Comparison of ENCODE assay signal across 1 cellular context in the genomic region with DNA sequence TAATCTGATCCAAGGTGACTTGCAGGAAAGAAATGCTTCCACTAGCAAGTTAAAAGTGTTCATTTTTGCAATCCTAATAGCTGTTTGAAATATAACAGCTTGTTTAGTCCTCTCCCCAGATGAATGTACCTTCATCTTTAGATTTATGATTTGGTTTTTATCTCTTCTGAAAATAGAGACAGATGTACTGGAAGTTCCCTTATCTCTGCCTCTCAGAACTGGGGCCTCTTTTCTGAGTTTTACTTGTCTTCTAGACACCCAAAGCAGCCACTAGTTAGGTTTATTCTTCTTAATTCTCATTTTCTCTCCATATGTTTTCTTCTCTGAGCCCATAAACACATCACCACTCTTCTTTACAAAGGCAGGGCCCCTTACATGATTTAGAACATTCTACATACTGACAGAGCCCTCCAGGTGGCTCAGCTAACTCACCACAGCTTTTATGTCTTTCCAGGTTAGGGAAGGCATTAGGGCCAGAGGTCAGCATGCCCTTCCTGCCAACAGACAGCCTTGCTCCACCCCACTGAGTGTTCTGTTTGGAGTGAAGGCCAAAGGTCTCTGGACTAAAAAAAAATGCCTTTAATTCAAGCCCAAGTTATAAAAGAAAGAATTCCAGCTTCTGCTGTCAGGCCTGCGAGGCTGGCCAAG.
TF ChIP-seq lines count a peak whose summit lies in the region.

No MANE protein-coding gene starts in this region.

TF ChIP-seq in HepG2, 621 proteins besides CTCF, POLR2A, EP300 and RAD21 (continued from another document):
- TF ChIP-seq, protein P1, sequence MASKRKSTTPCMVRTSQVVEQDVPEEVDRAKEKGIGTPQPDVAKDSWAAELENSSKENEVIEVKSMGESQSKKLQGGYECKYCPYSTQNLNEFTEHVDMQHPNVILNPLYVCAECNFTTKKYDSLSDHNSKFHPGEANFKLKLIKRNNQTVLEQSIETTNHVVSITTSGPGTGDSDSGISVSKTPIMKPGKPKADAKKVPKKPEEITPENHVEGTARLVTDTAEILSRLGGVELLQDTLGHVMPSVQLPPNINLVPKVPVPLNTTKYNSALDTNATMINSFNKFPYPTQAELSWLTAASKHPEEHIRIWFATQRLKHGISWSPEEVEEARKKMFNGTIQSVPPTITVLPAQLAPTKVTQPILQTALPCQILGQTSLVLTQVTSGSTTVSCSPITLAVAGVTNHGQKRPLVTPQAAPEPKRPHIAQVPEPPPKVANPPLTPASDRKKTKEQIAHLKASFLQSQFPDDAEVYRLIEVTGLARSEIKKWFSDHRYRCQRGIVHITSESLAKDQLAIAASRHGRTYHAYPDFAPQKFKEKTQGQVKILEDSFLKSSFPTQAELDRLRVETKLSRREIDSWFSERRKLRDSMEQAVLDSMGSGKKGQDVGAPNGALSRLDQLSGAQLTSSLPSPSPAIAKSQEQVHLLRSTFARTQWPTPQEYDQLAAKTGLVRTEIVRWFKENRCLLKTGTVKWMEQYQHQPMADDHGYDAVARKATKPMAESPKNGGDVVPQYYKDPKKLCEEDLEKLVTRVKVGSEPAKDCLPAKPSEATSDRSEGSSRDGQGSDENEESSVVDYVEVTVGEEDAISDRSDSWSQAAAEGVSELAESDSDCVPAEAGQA (IDR thresholded peaks at IDR 0.05; ENCODE audit: low read depth) = no peak
- TF ChIP-seq, protein P1 (CRISPR knock-in tag; IDR thresholded peaks at IDR 0.05; ENCODE audit: borderline replicate concordance) = no peak
- TF ChIP-seq ZEB1 (IDR thresholded peaks at IDR 0.05; ENCODE audit: insufficient replicate concordance, low read depth) (peak; percentile 49), TARDBP (CRISPR knock-in tag; IDR thresholded peaks at IDR 0.05) (peak; percentile 23; the same call in 1 of the 2 replicates), RXRA (CRISPR knock-in tag; IDR thresholded peaks at IDR 0.05) (peak; percentile 43; the same call in 1 of the 2 replicates), SOX5 (CRISPR knock-in tag; IDR thresholded peaks at IDR 0.05; ENCODE audit: borderline replicate concordance) (peak; percentile 63; the same call in 1 of the 2 replicates)
- TF ChIP-seq, protein P2, sequence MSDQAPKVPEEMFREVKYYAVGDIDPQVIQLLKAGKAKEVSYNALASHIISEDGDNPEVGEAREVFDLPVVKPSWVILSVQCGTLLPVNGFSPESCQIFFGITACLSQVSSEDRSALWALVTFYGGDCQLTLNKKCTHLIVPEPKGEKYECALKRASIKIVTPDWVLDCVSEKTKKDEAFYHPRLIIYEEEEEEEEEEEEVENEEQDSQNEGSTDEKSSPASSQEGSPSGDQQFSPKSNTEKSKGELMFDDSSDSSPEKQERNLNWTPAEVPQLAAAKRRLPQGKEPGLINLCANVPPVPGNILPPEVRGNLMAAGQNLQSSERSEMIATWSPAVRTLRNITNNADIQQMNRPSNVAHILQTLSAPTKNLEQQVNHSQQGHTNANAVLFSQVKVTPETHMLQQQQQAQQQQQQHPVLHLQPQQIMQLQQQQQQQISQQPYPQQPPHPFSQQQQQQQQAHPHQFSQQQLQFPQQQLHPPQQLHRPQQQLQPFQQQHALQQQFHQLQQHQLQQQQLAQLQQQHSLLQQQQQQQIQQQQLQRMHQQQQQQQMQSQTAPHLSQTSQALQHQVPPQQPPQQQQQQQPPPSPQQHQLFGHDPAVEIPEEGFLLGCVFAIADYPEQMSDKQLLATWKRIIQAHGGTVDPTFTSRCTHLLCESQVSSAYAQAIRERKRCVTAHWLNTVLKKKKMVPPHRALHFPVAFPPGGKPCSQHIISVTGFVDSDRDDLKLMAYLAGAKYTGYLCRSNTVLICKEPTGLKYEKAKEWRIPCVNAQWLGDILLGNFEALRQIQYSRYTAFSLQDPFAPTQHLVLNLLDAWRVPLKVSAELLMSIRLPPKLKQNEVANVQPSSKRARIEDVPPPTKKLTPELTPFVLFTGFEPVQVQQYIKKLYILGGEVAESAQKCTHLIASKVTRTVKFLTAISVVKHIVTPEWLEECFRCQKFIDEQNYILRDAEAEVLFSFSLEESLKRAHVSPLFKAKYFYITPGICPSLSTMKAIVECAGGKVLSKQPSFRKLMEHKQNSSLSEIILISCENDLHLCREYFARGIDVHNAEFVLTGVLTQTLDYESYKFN (CRISPR knock-in tag; conservative IDR thresholded peaks at IDR 0.05) = peak; percentile 62
